ENCODE assay signal across 9 cellular contexts in the genomic region with DNA sequence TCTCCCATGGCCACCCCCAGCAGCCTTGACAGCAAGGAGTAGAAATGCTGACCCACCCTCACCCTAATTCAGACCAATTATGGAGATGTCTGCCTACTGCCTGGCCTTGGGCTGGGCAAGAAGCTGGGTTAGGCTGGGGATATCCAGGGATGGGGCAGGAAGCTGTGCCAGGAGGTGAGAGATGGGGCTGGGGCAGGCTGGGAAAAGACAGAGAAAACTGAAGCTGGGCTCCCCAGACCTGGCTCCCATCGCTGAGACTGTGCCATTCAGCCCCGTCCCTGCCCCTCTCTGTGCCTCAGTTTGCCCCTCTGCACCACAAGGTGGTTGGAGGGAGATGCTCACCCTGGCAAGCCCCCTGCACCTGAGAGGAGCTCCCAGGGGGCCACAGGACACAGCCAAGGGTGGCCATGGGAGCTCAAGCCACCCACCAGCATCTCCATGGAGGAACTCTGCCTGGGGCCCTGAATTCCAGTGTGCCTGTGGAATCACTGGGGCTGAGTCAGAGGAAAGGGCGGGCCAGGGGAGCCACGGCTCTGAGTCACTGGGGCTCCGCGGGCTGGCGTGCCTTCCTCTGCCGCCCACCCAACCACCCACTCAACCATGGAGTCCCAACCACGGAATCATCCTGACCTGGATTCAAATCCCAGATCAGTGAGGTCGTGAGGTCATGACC. TPM values are rescaled to one million over a fixed set of nuclear protein-coding genes. Genes with fewer than 3 reads are reported as not detected.
DNase-seq lines count a peak whose midpoint lies in the region; ATAC-seq lines count a peak whose summit lies in the region.
"Had no signal": no experiment of that assay in that cellular context is flagged by ENCODE, and none has a peak within 500 bp of the region (broad histone marks: within the 10 kb centered on the region; RNA-seq: fewer than 3 reads in every experiment).

No MANE protein-coding gene starts in this region.

- peak; percentile 76 for DNase-seq in activated effector memory CD4-positive, alpha-beta T cell treated with anti-CD3 and anti-CD28 coated beads, Interleukin-2, amount 50 U/mL, for 16 hours
- no peak for DNase-seq in activated effector memory CD4-positive, alpha-beta T cell treated with Interleukin-2 at 50 U/mL for 16 hours
- DNase-seq in RPMI7951 (ENCODE audit: low read depth): peak; percentile 92
- DNase-seq in fibroblast of peridontal ligament (ENCODE audit: extremely low read depth): peak; percentile 62
- DNase-seq in stimulated activated CD8-positive, alpha-beta memory T cell treated with anti-CD3 and anti-CD28 coated beads, Interleukin-4, amount 100 ng/mL, for 4 hours (ENCODE audit: low read depth in 2 of 2, low spot score in 1 of 2): peak; percentile 21 to 22
- no peak for DNase-seq in NCI-H1092 treated with DMSO at 0.1 percent for 48 hours (lab: John Stamatoyannopoulos, UW)
- no peak for DNase-seq in retina

- no peak for ATAC-seq in HG02571 (IDR thresholded peaks at IDR 0.05; ENCODE audit: unreplicated experiment)

RNA-seq across cellular contexts. Expression of a gene that starts 6.0 kb away (rescaled TPM):
- 3.5 and 3.6 TPM in 2 replicates for total RNA-seq in RPMI7951 (2014; rRNA removed; shearing (Covaris generic))
- total RNA-seq: mononuclear cell had no signal

RNA-seq across cellular contexts. Expression of a gene that starts 35.1 kb away (rescaled TPM):
- 18.4 and 19.7 TPM in 2 replicates for total RNA-seq in RPMI7951 (2014; rRNA removed; shearing (Covaris generic))

RNA-seq across cellular contexts. Expression of a gene that starts 39.0 kb away (rescaled TPM):
- not detected in 2 replicates for total RNA-seq in RPMI7951 (2014; rRNA removed; shearing (Covaris generic))

RNA-seq across cellular contexts. Expression of a gene that starts 54.7 kb away (rescaled TPM):
- total RNA-seq in RPMI7951 (2014; rRNA removed; shearing (Covaris generic)): not detected in 2 replicates

Comparison
In these comparisons a context has a peak if more than half of its experiments do, and no peak if none do; other contexts are left out.
1. DNase-seq: peak in activated effector memory CD4-positive, alpha-beta T cell treated with anti-CD3 and anti-CD28 coated beads, Interleukin-2, amount 50 U/mL, for 16 hours (single experiment), RPMI7951 (single experiment), fibroblast of peridontal ligament (single experiment) and stimulated activated CD8-positive, alpha-beta memory T cell treated with anti-CD3 and anti-CD28 coated beads, Interleukin-4, amount 100 ng/mL, for 4 hours (2 of 2); none in activated effector memory CD4-positive, alpha-beta T cell treated with Interleukin-2 at 50 U/mL for 16 hours (single experiment), NCI-H1092 treated with DMSO at 0.1 percent for 48 hours (single experiment) and retina (single experiment).